ENCODE assay signal across 8 cellular contexts in the genomic region with DNA sequence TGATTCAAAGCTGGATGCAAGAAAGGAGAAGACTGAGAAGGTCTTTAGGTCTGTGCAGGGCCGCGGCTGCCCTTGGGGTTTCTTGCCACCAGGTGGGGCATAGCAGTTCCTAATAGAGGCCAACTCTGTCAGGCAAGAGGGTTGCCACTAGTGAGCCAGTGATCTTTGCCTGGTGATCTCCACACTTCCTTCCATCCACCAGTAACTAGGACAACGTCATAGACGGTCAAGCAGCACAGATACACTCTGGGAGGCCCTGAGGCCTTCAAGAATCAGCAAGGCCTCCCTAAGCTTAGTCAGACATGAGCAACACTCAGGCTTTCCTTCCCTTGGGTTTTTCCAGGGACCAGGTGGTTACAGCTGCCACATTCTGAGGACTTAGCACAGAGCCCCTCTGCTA. TPM values are rescaled to one million over a fixed set of nuclear protein-coding genes. Genes with fewer than 3 reads are reported as not detected.
DNase-seq lines count a peak whose midpoint lies in the region; ATAC-seq and TF ChIP-seq lines count a peak whose summit lies in the region.

No MANE protein-coding gene starts in this region.

- H2AFZ ChIP-seq in GM23338, result 0 out of 2 replicates have a peak overlapping the region, but pooled peaks have one; percentile 43

- 83 to 97% methylated on average over 4 of the region's 4 CpGs for WGBS in testis, 2 donors

- H3K27me3 Mint-ChIP-seq in GM23338 (ENCODE audit: insufficient read depth, low read depth, poor library complexity) (peaks cover 17% of the 10 kb centered on the region), memory B cell (peaks cover 14% of the 10 kb centered on the region), nephron progenitor cell (ENCODE audit: low read depth, poor library complexity) (peaks cover 15% of the 10 kb centered on the region)

- no peak for TF ChIP-seq POLR2A in testis (IDR thresholded peaks at IDR 0.05)

- intact Hi-C loops in testis (cut with DNase I; ENCODE audit: low total_unique reads), result no loop called here

- H3K4me3 Mint-ChIP-seq in GM23338 (no peak overlapping the region), memory B cell (no peak overlapping the region), nephron progenitor cell (no peak overlapping the region)

- DNase-seq in GM23338 (ENCODE audit: low spot score) (peak; percentile 61), SKM-1 (lab: John Stamatoyannopoulos, UW; ENCODE audit: unreplicated experiment) (peak; percentile 45), memory B cell (ENCODE audit: low spot score in 2 of 2) (peak; percentile 23 to 27), testis (peak; percentile 23), nephron progenitor cell (no peak), A172 (ENCODE audit: low spot score) (no peak)
- DNase-seq in activated naive CD4-positive, alpha-beta T cell treated with Interleukin-2 at 50 U/mL for 16 hours, result peak; percentile 65

- peaks cover 60% of the 10 kb centered on the region for H3K4me1 Mint-ChIP-seq in GM23338
- peaks cover 9% of the 10 kb centered on the region for H3K4me1 Mint-ChIP-seq in memory B cell
- H3K4me1 Mint-ChIP-seq in nephron progenitor cell, result peaks cover 75% of the 10 kb centered on the region

- H3K27ac ChIP-seq in GM23338 (ENCODE audit: low read depth) (no peak overlapping the region), testis (no peak overlapping the region)

- peak; percentile 55 to 62 for TF ChIP-seq CTCF in GM23338 (conservative IDR thresholded peaks at IDR 0.05; ENCODE audit: low read depth in 2 of 2)
- TF ChIP-seq CTCF in testis (IDR thresholded peaks at IDR 0.05), result peak in 1 of 3 experiments; percentile 20
- no peak for TF ChIP-seq CTCF in nephron progenitor cell (IDR thresholded peaks at IDR 0.05)

- no peaks in the 10 kb centered on the region for H3K36me3 Mint-ChIP-seq in GM23338 (ENCODE audit: low read depth)
- H3K36me3 Mint-ChIP-seq in memory B cell, result no peaks in the 10 kb centered on the region
- H3K36me3 Mint-ChIP-seq in nephron progenitor cell (ENCODE audit: low read depth), result no peaks in the 10 kb centered on the region

- H3K9me3 Mint-ChIP-seq in GM23338 (no peaks in the 10 kb centered on the region; the same call in 2 of the 3 replicates), memory B cell (no peaks in the 10 kb centered on the region), nephron progenitor cell (no peaks in the 10 kb centered on the region)

- no peak overlapping the region for H3K4me3 ChIP-seq in GM23338
- no peak overlapping the region for H3K4me3 ChIP-seq in testis

- H3K27ac Mint-ChIP-seq in GM23338, result no peak overlapping the region
- H3K27ac Mint-ChIP-seq in memory B cell, result no peak overlapping the region
- no peak overlapping the region for H3K27ac Mint-ChIP-seq in nephron progenitor cell

- no peaks in the 10 kb centered on the region for H3F3A ChIP-seq in GM23338 (replicated peaks; ENCODE audit: low read depth)

- ATAC-seq in GM23338, result peak; percentile 35
- peak; percentile 74 for ATAC-seq in memory B cell (ENCODE audit: low read depth)
- no peak for ATAC-seq in HG03039 (IDR thresholded peaks at IDR 0.05; ENCODE audit: unreplicated experiment)

- H3K79me2 ChIP-seq in GM23338 (replicated peaks; ENCODE audit: insufficient read depth), result no peaks in the 10 kb centered on the region

- H3K27me3 ChIP-seq in GM23338 (ENCODE audit: insufficient read depth) (no peaks in the 10 kb centered on the region), testis (no peaks in the 10 kb centered on the region)

- no peaks in the 10 kb centered on the region for H3K9me3 ChIP-seq in testis

- no peak overlapping the region for H3K4me2 ChIP-seq in GM23338

- H4K20me1 ChIP-seq in GM23338 (replicated peaks; ENCODE audit: insufficient read depth), result no peaks in the 10 kb centered on the region

- H3K4me1 ChIP-seq in GM23338 (ENCODE audit: insufficient read depth), result peaks cover 13% of the 10 kb centered on the region
- H3K4me1 ChIP-seq in testis, result peaks cover 13% of the 10 kb centered on the region

- H3K9me2 ChIP-seq in GM23338 (ENCODE audit: insufficient read depth), result 0 out of 2 replicates have a peak, but pooled peaks cover 4% of the 10 kb centered on the region

- H3K36me3 ChIP-seq in GM23338 (ENCODE audit: insufficient read depth) (no peaks in the 10 kb centered on the region), testis (ENCODE audit: low read depth, missing control alignments) (no peaks in the 10 kb centered on the region)

TF ChIP-seq in GM23338, 12 proteins besides CTCF, POLR2A, EP300 and RAD21:
- no peak for TF ChIP-seq ZNF331 (CRISPR knock-in tag; IDR thresholded peaks at IDR 0.05; ENCODE audit: low read depth)
- TF ChIP-seq, protein P1, sequence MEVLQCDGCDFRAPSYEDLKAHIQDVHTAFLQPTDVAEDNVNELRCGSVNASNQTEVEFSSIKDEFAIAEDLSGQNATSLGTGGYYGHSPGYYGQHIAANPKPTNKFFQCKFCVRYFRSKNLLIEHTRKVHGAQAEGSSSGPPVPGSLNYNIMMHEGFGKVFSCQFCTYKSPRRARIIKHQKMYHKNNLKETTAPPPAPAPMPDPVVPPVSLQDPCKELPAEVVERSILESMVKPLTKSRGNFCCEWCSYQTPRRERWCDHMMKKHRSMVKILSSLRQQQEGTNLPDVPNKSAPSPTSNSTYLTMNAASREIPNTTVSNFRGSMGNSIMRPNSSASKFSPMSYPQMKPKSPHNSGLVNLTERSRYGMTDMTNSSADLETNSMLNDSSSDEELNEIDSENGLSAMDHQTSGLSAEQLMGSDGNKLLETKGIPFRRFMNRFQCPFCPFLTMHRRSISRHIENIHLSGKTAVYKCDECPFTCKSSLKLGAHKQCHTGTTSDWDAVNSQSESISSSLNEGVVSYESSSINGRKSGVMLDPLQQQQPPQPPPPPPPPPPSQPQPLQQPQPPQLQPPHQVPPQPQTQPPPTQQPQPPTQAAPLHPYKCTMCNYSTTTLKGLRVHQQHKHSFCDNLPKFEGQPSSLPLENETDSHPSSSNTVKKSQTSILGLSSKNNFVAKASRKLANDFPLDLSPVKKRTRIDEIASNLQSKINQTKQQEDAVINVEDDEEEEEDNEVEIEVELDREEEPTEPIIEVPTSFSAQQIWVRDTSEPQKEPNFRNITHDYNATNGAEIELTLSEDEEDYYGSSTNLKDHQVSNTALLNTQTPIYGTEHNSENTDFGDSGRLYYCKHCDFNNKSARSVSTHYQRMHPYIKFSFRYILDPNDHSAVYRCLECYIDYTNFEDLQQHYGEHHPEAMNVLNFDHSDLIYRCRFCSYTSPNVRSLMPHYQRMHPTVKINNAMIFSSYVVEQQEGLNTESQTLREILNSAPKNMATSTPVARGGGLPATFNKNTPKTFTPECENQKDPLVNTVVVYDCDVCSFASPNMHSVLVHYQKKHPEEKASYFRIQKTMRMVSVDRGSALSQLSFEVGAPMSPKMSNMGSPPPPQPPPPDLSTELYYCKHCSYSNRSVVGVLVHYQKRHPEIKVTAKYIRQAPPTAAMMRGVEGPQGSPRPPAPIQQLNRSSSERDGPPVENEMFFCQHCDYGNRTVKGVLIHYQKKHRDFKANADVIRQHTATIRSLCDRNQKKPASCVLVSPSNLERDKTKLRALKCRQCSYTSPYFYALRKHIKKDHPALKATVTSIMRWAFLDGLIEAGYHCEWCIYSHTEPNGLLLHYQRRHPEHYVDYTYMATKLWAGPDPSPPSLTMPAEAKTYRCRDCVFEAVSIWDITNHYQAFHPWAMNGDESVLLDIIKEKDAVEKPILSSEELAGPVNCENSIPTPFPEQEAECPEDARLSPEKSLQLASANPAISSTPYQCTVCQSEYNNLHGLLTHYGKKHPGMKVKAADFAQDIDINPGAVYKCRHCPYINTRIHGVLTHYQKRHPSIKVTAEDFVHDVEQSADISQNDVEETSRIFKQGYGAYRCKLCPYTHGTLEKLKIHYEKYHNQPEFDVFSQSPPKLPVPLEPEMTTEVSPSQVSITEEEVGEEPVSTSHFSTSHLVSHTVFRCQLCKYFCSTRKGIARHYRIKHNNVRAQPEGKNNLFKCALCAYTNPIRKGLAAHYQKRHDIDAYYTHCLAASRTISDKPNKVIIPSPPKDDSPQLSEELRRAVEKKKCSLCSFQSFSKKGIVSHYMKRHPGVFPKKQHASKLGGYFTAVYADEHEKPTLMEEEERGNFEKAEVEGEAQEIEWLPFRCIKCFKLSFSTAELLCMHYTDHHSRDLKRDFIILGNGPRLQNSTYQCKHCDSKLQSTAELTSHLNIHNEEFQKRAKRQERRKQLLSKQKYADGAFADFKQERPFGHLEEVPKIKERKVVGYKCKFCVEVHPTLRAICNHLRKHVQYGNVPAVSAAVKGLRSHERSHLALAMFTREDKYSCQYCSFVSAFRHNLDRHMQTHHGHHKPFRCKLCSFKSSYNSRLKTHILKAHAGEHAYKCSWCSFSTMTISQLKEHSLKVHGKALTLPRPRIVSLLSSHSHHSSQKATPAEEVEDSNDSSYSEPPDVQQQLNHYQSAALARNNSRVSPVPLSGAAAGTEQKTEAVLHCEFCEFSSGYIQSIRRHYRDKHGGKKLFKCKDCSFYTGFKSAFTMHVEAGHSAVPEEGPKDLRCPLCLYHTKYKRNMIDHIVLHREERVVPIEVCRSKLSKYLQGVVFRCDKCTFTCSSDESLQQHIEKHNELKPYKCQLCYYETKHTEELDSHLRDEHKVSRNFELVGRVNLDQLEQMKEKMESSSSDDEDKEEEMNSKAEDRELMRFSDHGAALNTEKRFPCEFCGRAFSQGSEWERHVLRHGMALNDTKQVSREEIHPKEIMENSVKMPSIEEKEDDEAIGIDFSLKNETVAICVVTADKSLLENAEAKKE (CRISPR knock-in tag; IDR thresholded peaks at IDR 0.05), result peak; percentile 20; the same call in 1 of the 2 replicates
TF ChIP-seq in GM23338: peak in this region for 1.

RNA-seq across cellular contexts. Expression of a gene that starts 32.9 kb away (rescaled TPM):
- 14.6 and 15.8 TPM in 2 replicates for total RNA-seq in GM23338 (2014; rRNA removed; shearing (Covaris generic))
- polyA plus RNA-seq in GM23338 (2016; fragmentation: Nextera tagmentation; extraction: Ambion mirVana) (4.3 and 5.5 TPM in 2 replicates), testis (ENCODE audit: insufficient read depth, low read depth, low replicate concordance) (124 TPM)
- total RNA-seq in testis, result 100 to 1,000 TPM; 124 to 125 TPM
- total RNA-seq in A172 (2014; rRNA removed; shearing (Covaris generic)), result 41.9 and 44.6 TPM in 2 replicates

Comparison
In these comparisons a context has a peak if more than half of its experiments do, and no peak if none do; other contexts are left out.
1. DNase-seq: peak in GM23338 (single experiment), SKM-1 (single experiment), activated naive CD4-positive, alpha-beta T cell treated with Interleukin-2 at 50 U/mL for 16 hours (single experiment), memory B cell (2 of 2) and testis (single experiment); none in nephron progenitor cell (single experiment) and A172 (single experiment).